ENCODE assay signal across 30 cellular contexts in the genomic region with DNA sequence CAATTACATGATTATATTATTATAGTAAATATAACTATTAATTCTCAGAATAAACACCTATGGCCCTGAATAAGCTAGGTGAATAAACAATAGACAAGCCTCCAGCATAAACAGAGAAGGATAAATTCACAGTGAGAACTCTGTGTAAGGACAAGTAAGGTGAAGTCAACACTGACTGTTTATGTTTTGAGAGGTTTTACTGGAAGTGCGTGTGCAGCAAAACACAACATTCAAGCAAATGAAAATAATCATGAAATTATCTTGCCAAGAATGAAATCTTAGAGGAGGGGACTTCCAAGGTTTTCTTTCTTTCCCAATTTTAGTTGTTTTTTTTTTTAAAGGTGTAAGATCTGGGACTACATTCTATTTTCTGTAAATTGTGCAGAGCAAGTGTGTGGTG.
"Had no signal": no experiment of that assay in that cellular context is flagged by ENCODE, and none has a peak within 500 bp of the region (broad histone marks: within the 10 kb centered on the region; RNA-seq: fewer than 3 reads in every experiment).

No MANE protein-coding gene starts in this region.

- H3K27me3 ChIP-seq: adrenal gland, body of pancreas, colonic mucosa, foreskin keratinocyte, gastrocnemius medialis, heart right ventricle, hepatocyte had no signal

- H2AFZ ChIP-seq: hepatocyte had no signal

- H3K36me3 ChIP-seq: adrenal gland, colonic mucosa, gastrocnemius medialis, heart right ventricle had no signal

- H3K4me1 Mint-ChIP-seq: activated B cell treated with CpG ODN at 0.5 μM for 24 hours; activated CD8-positive, alpha-beta memory T cell treated with anti-CD3 and anti-CD28 coated beads, Interleukin-2, amount 10 ng/mL, durations not matched to agents 7 days and 5 days; activated naive CD4-positive, alpha-beta T cell treated with anti-CD3 and anti-CD28 coated beads, Interleukin-2, amount 50 U/mL, for 24 hours; activated naive CD8-positive, alpha-beta T cell treated with anti-CD3 and anti-CD28 coated beads for 36 hours; activated naive CD8-positive, alpha-beta T cell treated with anti-CD3 and anti-CD28 coated beads, Interleukin-2, amount 50 U/mL, for 24 hours had no signal

- ATAC-seq: activated CD4-positive, CD25-positive, alpha-beta regulatory T cell treated with anti-CD3 and anti-CD28 coated beads, Interleukin-2, amount 50 U/mL, for 24 hours; activated CD8-positive, alpha-beta memory T cell treated with anti-CD3 and anti-CD28 coated beads, Interleukin-2, amount 10 ng/mL, durations not matched to agents 7 days and 5 days; activated CD8-positive, alpha-beta T cell treated with anti-CD3 and anti-CD28 coated beads for 36 hours; activated naive CD8-positive, alpha-beta T cell treated with anti-CD3 and anti-CD28 coated beads, Interleukin-2, amount 50 U/mL, for 24 hours; body of pancreas; esophagus mucosa; foreskin keratinocyte; gastrocnemius medialis; heart right ventricle had no signal

- H3K36me3 Mint-ChIP-seq: activated CD8-positive, alpha-beta memory T cell treated with anti-CD3 and anti-CD28 coated beads, Interleukin-2, amount 10 ng/mL, durations not matched to agents 7 days and 5 days; activated naive CD4-positive, alpha-beta T cell treated with anti-CD3 and anti-CD28 coated beads, Interleukin-2, amount 50 U/mL, for 24 hours; activated naive CD8-positive, alpha-beta T cell treated with anti-CD3 and anti-CD28 coated beads for 36 hours had no signal

- H3K27ac ChIP-seq: adrenal gland, body of pancreas, colonic mucosa, foreskin keratinocyte, gastrocnemius medialis, heart right ventricle, hepatocyte had no signal

- H3K4me3 Mint-ChIP-seq: activated B cell treated with CpG ODN at 0.5 μM for 24 hours; activated CD8-positive, alpha-beta memory T cell treated with anti-CD3 and anti-CD28 coated beads, Interleukin-2, amount 10 ng/mL, durations not matched to agents 7 days and 5 days; activated CD8-positive, alpha-beta T cell treated with anti-CD3 and anti-CD28 coated beads for 36 hours; activated naive CD4-positive, alpha-beta T cell treated with anti-CD3 and anti-CD28 coated beads for 36 hours; activated naive CD4-positive, alpha-beta T cell treated with anti-CD3 and anti-CD28 coated beads, Interleukin-2, amount 50 U/mL, for 24 hours; activated naive CD8-positive, alpha-beta T cell treated with anti-CD3 and anti-CD28 coated beads for 36 hours; activated naive CD8-positive, alpha-beta T cell treated with anti-CD3 and anti-CD28 coated beads, Interleukin-2, amount 50 U/mL, for 24 hours; activated T-helper 1 cell treated with anti-CD3 and anti-CD28 coated beads, Interleukin-12 subunit alpha, Interleukin-12 subunit beta, Interleukin-2, Interleukin-4 antibody, amounts not matched to agents 30 ng/mL and 10 ng/mL and 1 ng/mL, durations not matched to agents 14 hours and 24 hours and 36 hours had no signal

- H3K9me3 Mint-ChIP-seq: activated B cell treated with CpG ODN at 0.5 μM for 24 hours; activated CD8-positive, alpha-beta T cell treated with anti-CD3 and anti-CD28 coated beads for 36 hours; activated naive CD4-positive, alpha-beta T cell treated with anti-CD3 and anti-CD28 coated beads, Interleukin-2, amount 50 U/mL, for 24 hours; activated naive CD8-positive, alpha-beta T cell treated with anti-CD3 and anti-CD28 coated beads for 36 hours; activated naive CD8-positive, alpha-beta T cell treated with anti-CD3 and anti-CD28 coated beads, Interleukin-2, amount 50 U/mL, for 24 hours; activated T-helper 1 cell treated with anti-CD3 and anti-CD28 coated beads, Interleukin-12 subunit alpha, Interleukin-12 subunit beta, Interleukin-2, Interleukin-4 antibody, amounts not matched to agents 30 ng/mL and 10 ng/mL and 1 ng/mL, durations not matched to agents 14 hours and 24 hours and 36 hours; activated T-helper 2 cell treated with anti-CD3 and anti-CD28 coated beads, Interferon-gamma antibody, Interleukin-2, Interleukin-4, amounts not matched to agents 10 μg/mL and 5 μg/mL and 100 μg/mL, durations not matched to agents 14 hours and 24 hours and 36 hours had no signal

- H3K4me1 ChIP-seq: adrenal gland, body of pancreas, colonic mucosa, foreskin keratinocyte, gastrocnemius medialis, heart right ventricle had no signal

- H3K4me2 ChIP-seq: hepatocyte had no signal

- H3K27ac Mint-ChIP-seq: activated B cell treated with CpG ODN at 0.5 μM for 24 hours; activated CD8-positive, alpha-beta memory T cell treated with anti-CD3 and anti-CD28 coated beads, Interleukin-2, amount 10 ng/mL, durations not matched to agents 7 days and 5 days; activated CD8-positive, alpha-beta T cell treated with anti-CD3 and anti-CD28 coated beads for 36 hours; activated naive CD4-positive, alpha-beta T cell treated with anti-CD3 and anti-CD28 coated beads for 36 hours; activated naive CD4-positive, alpha-beta T cell treated with anti-CD3 and anti-CD28 coated beads, Interleukin-2, amount 50 U/mL, for 24 hours; activated naive CD8-positive, alpha-beta T cell treated with anti-CD3 and anti-CD28 coated beads for 36 hours; activated naive CD8-positive, alpha-beta T cell treated with anti-CD3 and anti-CD28 coated beads, Interleukin-2, amount 50 U/mL, for 24 hours; activated T-helper 1 cell treated with anti-CD3 and anti-CD28 coated beads, Interleukin-12 subunit alpha, Interleukin-12 subunit beta, Interleukin-2, Interleukin-4 antibody, amounts not matched to agents 30 ng/mL and 10 ng/mL and 1 ng/mL, durations not matched to agents 14 hours and 24 hours and 36 hours; activated T-helper 2 cell treated with anti-CD3 and anti-CD28 coated beads, Interferon-gamma antibody, Interleukin-2, Interleukin-4, amounts not matched to agents 10 μg/mL and 5 μg/mL and 100 μg/mL, durations not matched to agents 14 hours and 24 hours and 36 hours had no signal

- H3K9me3 ChIP-seq: adrenal gland, body of pancreas, colonic mucosa, gastrocnemius medialis, heart right ventricle had no signal

- DNase-seq: activated B cell treated with CpG ODN at 0.5 μM for 24 hours; activated CD4-positive, alpha-beta T cell treated with anti-CD3 and anti-CD28 coated beads for 48 hours; activated CD4-positive, alpha-beta T cell treated with anti-CD3 and anti-CD28 coated beads, Interleukin-2, amount 50 U/mL, for 1 hour; activated CD4-positive, alpha-beta T cell treated with anti-CD3 and anti-CD28 coated beads, Interleukin-2, amount 50 U/mL, for 48 hours; activated CD8-positive, alpha-beta memory T cell treated with anti-CD3 and anti-CD28 coated beads, Interleukin-2, amount 10 ng/mL, durations not matched to agents 7 days and 5 days; activated CD8-positive, alpha-beta memory T cell treated with anti-CD3 and anti-CD28 coated beads, Interleukin-2, amount 50 U/mL, for 4 hours; activated CD8-positive, alpha-beta T cell treated with anti-CD3 and anti-CD28 coated beads for 36 hours; activated effector memory CD4-positive, alpha-beta T cell treated with anti-CD3 and anti-CD28 coated beads, Interleukin-2, amount 50 U/mL, for 16 hours; activated naive CD4-positive, alpha-beta T cell treated with anti-CD3 and anti-CD28 coated beads for 36 hours; activated naive CD8-positive, alpha-beta T cell treated with anti-CD3 and anti-CD28 coated beads for 36 hours; activated naive CD8-positive, alpha-beta T cell treated with anti-CD3 and anti-CD28 coated beads, Interleukin-2, amount 50 U/mL, for 24 hours; activated T-cell treated with anti-CD3 and anti-CD28 coated beads, Interleukin-2, amount 50 U/mL, for 1 hour; activated T-cell treated with anti-CD3 and anti-CD28 coated beads, Interleukin-2, amount 50 U/mL, for 48 hours; adrenal gland; amygdala; aorta; body of pancreas; caudate nucleus; colonic mucosa; effector CD8-positive, alpha-beta T cell; foreskin keratinocyte; gastrocnemius medialis; heart right ventricle; T-helper 2 cell had no signal

- H3K4me3 ChIP-seq: adrenal gland, body of pancreas, colonic mucosa, gastrocnemius medialis, heart right ventricle, hepatocyte had no signal

- H3K79me2 ChIP-seq: hepatocyte had no signal

- H3K27me3 Mint-ChIP-seq: activated B cell treated with CpG ODN at 0.5 μM for 24 hours; activated CD8-positive, alpha-beta memory T cell treated with anti-CD3 and anti-CD28 coated beads, Interleukin-2, amount 10 ng/mL, durations not matched to agents 7 days and 5 days; activated naive CD4-positive, alpha-beta T cell treated with anti-CD3 and anti-CD28 coated beads, Interleukin-2, amount 50 U/mL, for 24 hours; activated naive CD8-positive, alpha-beta T cell treated with anti-CD3 and anti-CD28 coated beads, Interleukin-2, amount 50 U/mL, for 24 hours had no signal
